ENCODE assay signal across 8 cellular contexts in the genomic region with DNA sequence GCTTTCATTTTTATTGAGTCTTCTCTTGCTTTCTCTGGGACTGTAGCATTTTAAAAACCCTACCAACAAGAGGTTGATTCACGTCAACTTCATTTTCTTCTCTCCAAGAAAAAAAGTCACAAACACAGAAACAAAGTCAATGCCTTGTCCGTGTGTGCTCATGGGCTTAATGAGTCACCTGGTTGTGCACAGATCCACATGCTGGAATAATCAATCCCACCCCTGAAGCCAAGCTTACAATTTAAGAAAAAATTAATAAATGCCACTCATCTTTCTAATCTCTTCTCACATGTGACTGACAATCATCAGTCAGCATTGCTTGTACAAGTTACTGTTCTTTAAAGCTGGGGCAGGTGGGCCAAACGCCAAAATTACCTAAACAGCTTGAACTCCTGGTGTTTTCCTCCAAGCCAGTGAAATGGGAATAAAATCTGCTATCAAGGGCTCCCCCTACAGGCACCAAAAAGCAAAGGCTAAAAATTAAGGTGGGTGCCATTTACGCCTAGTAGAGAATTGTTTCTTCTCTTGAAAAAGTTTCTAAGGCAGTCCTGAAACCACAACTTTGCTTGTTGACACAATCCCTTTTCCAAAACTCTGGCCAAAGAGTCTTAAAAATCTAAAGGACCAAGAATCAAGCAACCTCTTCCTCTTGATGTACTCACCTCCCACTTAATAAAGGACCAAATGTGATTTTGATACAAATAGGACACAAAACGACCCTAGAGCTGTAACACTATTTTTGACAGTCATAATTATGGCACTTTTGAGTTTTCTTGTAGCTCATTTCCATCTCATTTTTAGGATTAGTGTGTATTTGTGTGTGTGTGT. TPM values are rescaled to one million over a fixed set of nuclear protein-coding genes. Genes with fewer than 3 reads are reported as not detected.
DNase-seq lines count a peak whose midpoint lies in the region; ATAC-seq and TF ChIP-seq lines count a peak whose summit lies in the region.

No MANE protein-coding gene starts in this region.

- ATAC-seq in activated CD8-positive, alpha-beta memory T cell treated with anti-CD3 and anti-CD28 coated beads, Interleukin-2, amount 10 ng/mL, durations not matched to agents 7 days and 5 days = no peak
- ATAC-seq in psoas muscle = peak in 2 of 4 donors; percentile 55 to 71
- ATAC-seq in HG02973 (IDR thresholded peaks at IDR 0.05; ENCODE audit: unreplicated experiment) = no peak

- no peak for DNase-seq in activated CD8-positive, alpha-beta memory T cell treated with anti-CD3 and anti-CD28 coated beads, Interleukin-2, amount 10 ng/mL, durations not matched to agents 7 days and 5 days
- DNase-seq in activated CD8-positive, alpha-beta memory T cell treated with anti-CD3 and anti-CD28 coated beads for 24 hours = no peak
- DNase-seq in SK-N-DZ (ENCODE audit: low spot score) (peak; percentile 24), fibroblast of the aortic adventitia (ENCODE audit: low read depth) (peak; percentile 73), psoas muscle (no peak)
- DNase-seq in activated CD8-positive, alpha-beta memory T cell treated with anti-CD3 and anti-CD28 coated beads, Interleukin-2, amount 50 U/mL, for 48 hours = no peak

- intact Hi-C loops in psoas muscle (cut with DNase I) = loop anchor here in 1 of 2 donors (2.0 to 10.0 kb wide), 2 partner anchors 190 to 436 kb away; no protein-coding TSS in a partner anchor

- peaks cover 35% of the 10 kb centered on the region for H3K4me1 Mint-ChIP-seq in activated CD8-positive, alpha-beta memory T cell treated with anti-CD3 and anti-CD28 coated beads, Interleukin-2, amount 10 ng/mL, durations not matched to agents 7 days and 5 days

- H3K79me2 ChIP-seq in KMS-11 (ENCODE audit: insufficient read depth, low read depth) = no peaks in the 10 kb centered on the region

- H3K4me1 ChIP-seq in KMS-11 (ENCODE audit: low read depth, poor library complexity, severe bottlenecking) (no peaks in the 10 kb centered on the region), psoas muscle (peaks cover 2% of the 10 kb centered on the region)

- no peaks in the 10 kb centered on the region for H3K9me3 Mint-ChIP-seq in activated CD8-positive, alpha-beta memory T cell treated with anti-CD3 and anti-CD28 coated beads, Interleukin-2, amount 10 ng/mL, durations not matched to agents 7 days and 5 days (ENCODE audit: low read depth)

- H3K9ac ChIP-seq in KMS-11 = no peak overlapping the region

- H3K4me3 ChIP-seq in KMS-11 (IDR thresholded peaks at IDR 0.05; ENCODE audit: insufficient read depth, low read depth, low read length) (no peak overlapping the region), fibroblast of the aortic adventitia (ENCODE audit: low read depth, low read length) (no peak overlapping the region), psoas muscle (no peak overlapping the region)

- no peak overlapping the region for H3K4me3 Mint-ChIP-seq in activated CD8-positive, alpha-beta memory T cell treated with anti-CD3 and anti-CD28 coated beads, Interleukin-2, amount 10 ng/mL, durations not matched to agents 7 days and 5 days

- no peaks in the 10 kb centered on the region for H3K9me3 ChIP-seq in psoas muscle

- H3K27ac ChIP-seq in KMS-11 = no peak overlapping the region
- H3K27ac ChIP-seq in psoas muscle = no peak overlapping the region

- H4K20me1 ChIP-seq in KMS-11 (ENCODE audit: insufficient read depth) = no peaks in the 10 kb centered on the region

- H2AFZ ChIP-seq in KMS-11 (ENCODE audit: low read depth) = no peak overlapping the region

- peaks cover 8% of the 10 kb centered on the region for H3K36me3 Mint-ChIP-seq in activated CD8-positive, alpha-beta memory T cell treated with anti-CD3 and anti-CD28 coated beads, Interleukin-2, amount 10 ng/mL, durations not matched to agents 7 days and 5 days

- CTCF ChIA-PET in activated CD8-positive, alpha-beta memory T cell treated with anti-CD3 and anti-CD28 coated beads, Interleukin-2, amount 10 ng/mL, durations not matched to agents 7 days and 5 days (lab: Charles Lee) = interaction anchor here (0.7 to 10.2 kb wide), 24 partner anchors 9 to 359 kb away, joined by 3 to 134 read pairs (median 4); a partner anchor contains a TSS

- H3K27me3 ChIP-seq in KMS-11 (ENCODE audit: insufficient read depth, low read depth) (no peaks in the 10 kb centered on the region), psoas muscle (ENCODE audit: insufficient read depth in 3 of 3, low read length in 2 of 3) (no peaks in the 10 kb centered on the region)

- TF ChIP-seq CTCF in KMS-11 (conservative IDR thresholded peaks at IDR 0.05; ENCODE audit: low read depth, low read length) (peak; percentile 91), fibroblast of the aortic adventitia (IDR thresholded peaks at IDR 0.05; ENCODE audit: insufficient read depth, low read length) (peak; percentile 83), psoas muscle (IDR thresholded peaks at IDR 0.05) (peak; percentile 70)

- H3K36me3 ChIP-seq in KMS-11 (ENCODE audit: insufficient read depth) = no peaks in the 10 kb centered on the region
- peaks cover 0 to 32% of the 10 kb centered on the region in 2 donors for H3K36me3 ChIP-seq in psoas muscle (ENCODE audit: insufficient read depth in 1 of 2, low read depth in 1 of 2)

- H3K27me3 Mint-ChIP-seq in activated CD8-positive, alpha-beta memory T cell treated with anti-CD3 and anti-CD28 coated beads, Interleukin-2, amount 10 ng/mL, durations not matched to agents 7 days and 5 days = no peaks in the 10 kb centered on the region

- no peak overlapping the region for H3K4me2 ChIP-seq in KMS-11

- peak overlapping the region; percentile 27 for H3K27ac Mint-ChIP-seq in activated CD8-positive, alpha-beta memory T cell treated with anti-CD3 and anti-CD28 coated beads, Interleukin-2, amount 10 ng/mL, durations not matched to agents 7 days and 5 days

- WGBS in psoas muscle, 3 donors = 48 to 53% (median 50%) methylated on average over 5 of the region's 5 CpGs

RNA-seq across cellular contexts. Expression of a gene that starts 21.3 kb away (rescaled TPM):
- total RNA-seq in activated CD8-positive, alpha-beta memory T cell treated with anti-CD3 and anti-CD28 coated beads, Interleukin-2, amount 10 ng/mL, durations not matched to agents 7 days and 5 days = 10 to 100 TPM; 14.9 to 15.4 TPM
- polyA plus RNA-seq in SK-N-DZ (2014; cell fraction: cytosol; rRNA removed) = 9.6 and 10.0 TPM in 2 replicates
- polyA plus RNA-seq in SK-N-DZ (2014; cell fraction: nucleus; rRNA removed) = 11.6 and 13.8 TPM in 2 replicates
- total RNA-seq in fibroblast of the aortic adventitia (ENCODE audit: low replicate concordance) = 15.1 and 15.7 TPM in 2 replicates
- total RNA-seq in psoas muscle = 10 to 100 TPM in 2 of 4 donors, 1 to 10 TPM in 2; 7.0 to 11.7 (median 8.6) TPM
- 10 to 100 TPM in 1 of 3 donors, 1 to 10 TPM in 2; 6.7 to 13.9 (median 9.2) TPM for polyA plus RNA-seq in psoas muscle

RNA-seq across cellular contexts. Expression of a gene that starts 37.0 kb away (rescaled TPM):
- total RNA-seq in activated CD8-positive, alpha-beta memory T cell treated with anti-CD3 and anti-CD28 coated beads, Interleukin-2, amount 10 ng/mL, durations not matched to agents 7 days and 5 days = under 1 TPM; 0.23 to 0.47 TPM
- polyA plus RNA-seq in SK-N-DZ (2014; cell fraction: cytosol; rRNA removed) = not detected in 2 replicates
- not detected in 2 replicates for polyA plus RNA-seq in SK-N-DZ (2014; cell fraction: nucleus; rRNA removed)
- not detected in 2 replicates for total RNA-seq in fibroblast of the aortic adventitia (ENCODE audit: low replicate concordance)
- under 1 TPM in 1 of 4 donors, not detected in 3; 0.71 TPM for total RNA-seq in psoas muscle
- not detected for polyA plus RNA-seq in psoas muscle

RNA-seq across cellular contexts. Expression of a gene that starts 47.9 kb away (rescaled TPM):
- total RNA-seq in activated CD8-positive, alpha-beta memory T cell treated with anti-CD3 and anti-CD28 coated beads, Interleukin-2, amount 10 ng/mL, durations not matched to agents 7 days and 5 days = not detected
- polyA plus RNA-seq in SK-N-DZ (2014; cell fraction: cytosol; rRNA removed) = 0.02 and 0.03 TPM in 2 replicates
- not detected in 2 replicates for polyA plus RNA-seq in SK-N-DZ (2014; cell fraction: nucleus; rRNA removed)
- total RNA-seq in fibroblast of the aortic adventitia (ENCODE audit: low replicate concordance) (not detected in 2 replicates), psoas muscle (not detected)
- not detected for polyA plus RNA-seq in psoas muscle

Comparison
In these comparisons a context has a peak if more than half of its experiments do, and no peak if none do; other contexts are left out.
1. DNase-seq: peak in SK-N-DZ (single experiment) and fibroblast of the aortic adventitia (single experiment); none in activated CD8-positive, alpha-beta memory T cell treated with anti-CD3 and anti-CD28 coated beads, Interleukin-2, amount 10 ng/mL, durations not matched to agents 7 days and 5 days (single experiment), activated CD8-positive, alpha-beta memory T cell treated with anti-CD3 and anti-CD28 coated beads for 24 hours (single experiment), psoas muscle (0 of 2) and activated CD8-positive, alpha-beta memory T cell treated with anti-CD3 and anti-CD28 coated beads, Interleukin-2, amount 50 U/mL, for 48 hours (single experiment).
2. Peak in every context shown above with its lines, with median percentiles within 50 percentile points of each other: CTCF ChIP-seq.